17 cellular contexts compared by ENCODE assay signal in the genomic region with DNA sequence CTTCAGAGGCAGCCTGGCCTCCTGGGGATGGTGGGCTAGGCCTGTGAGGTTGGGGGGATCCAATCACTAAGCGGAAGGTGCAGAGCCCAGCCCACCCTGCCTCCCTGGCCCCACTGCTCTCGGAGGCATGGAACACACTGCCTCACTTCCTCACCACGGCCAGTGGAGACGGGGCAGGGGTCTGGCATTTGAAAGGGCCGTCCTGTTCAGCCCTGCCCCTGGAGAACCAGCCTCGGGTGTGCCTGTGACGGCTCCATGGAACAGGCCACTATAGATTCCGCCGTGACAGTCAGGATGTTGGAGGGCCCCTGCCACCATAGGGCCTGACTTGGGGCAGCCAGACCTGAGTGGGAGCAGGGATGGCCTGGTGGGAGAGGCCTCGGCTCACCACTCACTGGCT.
"Had no signal": no experiment of that assay in that cellular context is flagged by ENCODE, and none has a peak within 500 bp of the region (broad histone marks: within the 10 kb centered on the region; RNA-seq: fewer than 3 reads in every experiment).

No MANE protein-coding gene starts in this region.

- H3K27ac Mint-ChIP-seq: activated CD4-positive, alpha-beta memory T cell treated with anti-CD3 and anti-CD28 coated beads, Interleukin-2, amount 10 ng/mL, durations not matched to agents 7 days and 5 days; activated naive CD4-positive, alpha-beta T cell treated with anti-CD3 and anti-CD28 coated beads, Interleukin-2, amount 50 U/mL, for 24 hours; mesothelial cell of epicardium; stimulated activated naive CD8-positive, alpha-beta T cell treated with anti-CD3 and anti-CD28 coated beads, Interleukin-15, Interleukin-2, amounts not matched to agents 100 ng/mL and 50 ng/mL, for 24 hours had no signal

- H3K4me3 Mint-ChIP-seq: activated CD4-positive, alpha-beta memory T cell treated with anti-CD3 and anti-CD28 coated beads, Interleukin-2, amount 10 ng/mL, durations not matched to agents 7 days and 5 days; activated naive CD4-positive, alpha-beta T cell treated with anti-CD3 and anti-CD28 coated beads, Interleukin-2, amount 50 U/mL, for 24 hours; activated T-cell treated with anti-CD3 and anti-CD28 coated beads, Interleukin-2, amount 50 U/mL, for 4 hours; mesothelial cell of epicardium; stimulated activated naive CD8-positive, alpha-beta T cell treated with anti-CD3 and anti-CD28 coated beads, Interleukin-15, Interleukin-2, amounts not matched to agents 100 ng/mL and 50 ng/mL, for 24 hours; type B pancreatic cell had no signal

- H3K27me3 ChIP-seq: adrenal gland, dorsolateral prefrontal cortex, right atrium auricular region, suprapubic skin had no signal

- H3K4me1 ChIP-seq: adrenal gland, lower lobe of right lung, right atrium auricular region had no signal

- H3K9me3 Mint-ChIP-seq: activated CD4-positive, alpha-beta memory T cell treated with anti-CD3 and anti-CD28 coated beads, Interleukin-2, amount 10 ng/mL, durations not matched to agents 7 days and 5 days; activated naive CD4-positive, alpha-beta T cell treated with anti-CD3 and anti-CD28 coated beads, Interleukin-2, amount 50 U/mL, for 24 hours; activated T-cell treated with anti-CD3 and anti-CD28 coated beads, Interleukin-2, amount 50 U/mL, for 4 hours; stimulated activated naive CD8-positive, alpha-beta T cell treated with anti-CD3 and anti-CD28 coated beads, Interleukin-15, Interleukin-2, amounts not matched to agents 100 ng/mL and 50 ng/mL, for 24 hours had no signal

- H3K36me3 ChIP-seq: adrenal gland, lower lobe of right lung, right atrium auricular region, suprapubic skin had no signal

- DNase-seq: activated CD4-positive, alpha-beta memory T cell treated with anti-CD3 and anti-CD28 coated beads, Interleukin-2, amount 10 ng/mL, durations not matched to agents 7 days and 5 days; activated CD4-positive, alpha-beta T cell treated with anti-CD3 and anti-CD28 coated beads for 4 hours; activated effector memory CD4-positive, alpha-beta T cell treated with anti-CD3 and anti-CD28 coated beads, Interleukin-2, amount 50 U/mL, for 16 hours; activated T-cell treated with anti-CD3 and anti-CD28 coated beads, Interleukin-2, amount 50 U/mL, for 4 hours; erythroblast; left colon; lower lobe of right lung; small intestine; T-helper 1 cell had no signal

- ATAC-seq: activated T-cell treated with anti-CD3 and anti-CD28 coated beads, Interleukin-2, amount 50 U/mL, for 4 hours; left colon had no signal

- H3K27ac ChIP-seq: adrenal gland, dorsolateral prefrontal cortex, lower lobe of right lung, right atrium auricular region, suprapubic skin had no signal

- H3K36me3 Mint-ChIP-seq: activated naive CD4-positive, alpha-beta T cell treated with anti-CD3 and anti-CD28 coated beads, Interleukin-2, amount 50 U/mL, for 24 hours; mesothelial cell of epicardium had no signal

- H3K9me3 ChIP-seq: adrenal gland, lower lobe of right lung, right atrium auricular region, suprapubic skin had no signal

- H3K4me1 Mint-ChIP-seq: activated CD4-positive, alpha-beta memory T cell treated with anti-CD3 and anti-CD28 coated beads, Interleukin-2, amount 10 ng/mL, durations not matched to agents 7 days and 5 days; activated naive CD4-positive, alpha-beta T cell treated with anti-CD3 and anti-CD28 coated beads, Interleukin-2, amount 50 U/mL, for 24 hours; mesothelial cell of epicardium had no signal

- H3K4me3 ChIP-seq: adrenal gland, dorsolateral prefrontal cortex, lower lobe of right lung, right atrium auricular region, suprapubic skin had no signal

- H3K27me3 Mint-ChIP-seq: activated CD4-positive, alpha-beta memory T cell treated with anti-CD3 and anti-CD28 coated beads, Interleukin-2, amount 10 ng/mL, durations not matched to agents 7 days and 5 days; activated naive CD4-positive, alpha-beta T cell treated with anti-CD3 and anti-CD28 coated beads, Interleukin-2, amount 50 U/mL, for 24 hours; stimulated activated naive CD8-positive, alpha-beta T cell treated with anti-CD3 and anti-CD28 coated beads, Interleukin-15, Interleukin-2, amounts not matched to agents 100 ng/mL and 50 ng/mL, for 24 hours; type B pancreatic cell had no signal
